ENCODE assay signal across 14 cellular contexts in genomic region chr15:64019764-64020163, GRCh38. TPM values are rescaled to one million over a fixed set of nuclear protein-coding genes. Genes with fewer than 3 reads are reported as not detected.
DNase-seq lines count a peak whose midpoint lies in the region; ATAC-seq and TF ChIP-seq lines count a peak whose summit lies in the region.
"Had no signal": no experiment of that assay in that cellular context is flagged by ENCODE, and none has a peak within 500 bp of the region (broad histone marks: within the 10 kb centered on the region; RNA-seq: fewer than 3 reads in every experiment).

No MANE protein-coding gene starts in this region.

- H3K9me3 ChIP-seq in right cardiac atrium (ENCODE audit: control insufficient read depth, low read length) (no peaks in the 10 kb centered on the region), transverse colon (no peaks in the 10 kb centered on the region)
- H3K9me3 ChIP-seq: tibial nerve had no signal

- no peaks in the 10 kb centered on the region for H3K27me3 Mint-ChIP-seq in activated CD4-positive, alpha-beta T cell treated with anti-CD3 and anti-CD28 coated beads, Interleukin-2, amount 10 ng/mL, durations not matched to agents 24 days and 14 days

- H3K4me1 ChIP-seq in right cardiac atrium (ENCODE audit: control insufficient read depth, insufficient read depth, low read length) (peaks cover 17% of the 10 kb centered on the region), transverse colon (peaks cover 13 to 65% (median 31%) of the 10 kb centered on the region in 4 donors)

- 67% methylated on average over 2 of the region's 2 CpGs for WGBS in right cardiac atrium
- WGBS in transverse colon (ENCODE audit: low coverage in 1 of 2), 2 donors, result 30 to 50% methylated on average over 1 to 2 of the region's 2 CpGs

- no peak for TF ChIP-seq CTCF in transverse colon (IDR thresholded peaks at IDR 0.05)

- no peaks in the 10 kb centered on the region for H3K36me3 Mint-ChIP-seq in activated CD4-positive, alpha-beta T cell treated with anti-CD3 and anti-CD28 coated beads, Interleukin-2, amount 10 ng/mL, durations not matched to agents 24 days and 14 days (ENCODE audit: low read depth)

- H3K9me3 Mint-ChIP-seq in activated CD4-positive, alpha-beta T cell treated with anti-CD3 and anti-CD28 coated beads, Interleukin-2, amount 10 ng/mL, durations not matched to agents 24 days and 14 days, result peaks cover 3% of the 10 kb centered on the region

- H3K4me3 ChIP-seq in right cardiac atrium (ENCODE audit: low read length) (no peak overlapping the region), transverse colon (no peak overlapping the region)
- H3K4me3 ChIP-seq: K562, tibial nerve had no signal

- H3K27ac ChIP-seq in right cardiac atrium (ENCODE audit: low read length), result peak overlapping the region; percentile 66
- peak overlapping the region; percentile 61 to 78 (median 74) for H3K27ac ChIP-seq in transverse colon

- TF ChIP-seq POLR2A in transverse colon (IDR thresholded peaks at IDR 0.05), result peak; percentile 31

- H3K27ac Mint-ChIP-seq in activated CD4-positive, alpha-beta T cell treated with anti-CD3 and anti-CD28 coated beads, Interleukin-2, amount 10 ng/mL, durations not matched to agents 24 days and 14 days, result no peak overlapping the region
- H3K27ac Mint-ChIP-seq: activated T-helper 1 cell treated with anti-CD3 and anti-CD28 coated beads, Interleukin-12 subunit alpha, Interleukin-12 subunit beta, Interleukin-2, Interleukin-4 antibody, amounts not matched to agents 30 ng/mL and 10 ng/mL and 1 ng/mL, durations not matched to agents 14 hours and 24 hours and 36 hours; naive thymus-derived CD4-positive, alpha-beta T cell had no signal

- no peaks in the 10 kb centered on the region for H3K27me3 ChIP-seq in right cardiac atrium (ENCODE audit: control insufficient read depth, insufficient read depth)
- H3K27me3 ChIP-seq in transverse colon, result no peaks in the 10 kb centered on the region
- H3K27me3 ChIP-seq: tibial nerve had no signal

- DNase-seq in NCI-H526 (lab: John Stamatoyannopoulos, UW), result peak; percentile 44 to 68
- DNase-seq in NCI-H526 treated with DMSO at 0.1 percent for 48 hours (lab: John Stamatoyannopoulos, UW), result no peak
- peak; percentile 67 for DNase-seq in NCI-H69 (lab: John Stamatoyannopoulos, UW)
- DNase-seq in right cardiac atrium, result peak; percentile 37 to 78 (median 66)
- peak; percentile 68 for DNase-seq in transverse colon
- DNase-seq in SW480 (ENCODE audit: low spot score), result no peak
- no peak for DNase-seq in activated CD4-positive, alpha-beta T cell treated with anti-CD3 and anti-CD28 coated beads, Interleukin-2, amount 10 ng/mL, durations not matched to agents 24 days and 14 days
- DNase-seq: cerebellar nuclear complex; GF-D8; naive thymus-derived CD4-positive, alpha-beta T cell had no signal

- intact Hi-C loops in right cardiac atrium (cut with DNase I) (no loop called here), transverse colon (cut with DNase I; ENCODE audit: low total_unique reads) (no loop called here)
- intact Hi-C loops in activated CD4-positive, alpha-beta T cell treated with anti-CD3 and anti-CD28 coated beads, Interleukin-2, amount 10 ng/mL, durations not matched to agents 24 days and 14 days (cut with micrococcal nuclease), result no loop called here

- peak; percentile 88 for TF ChIP-seq EP300 in transverse colon (IDR thresholded peaks at IDR 0.05; ENCODE audit: low read depth)

- no peaks in the 10 kb centered on the region for H3K36me3 ChIP-seq in transverse colon
- H3K36me3 ChIP-seq: tibial nerve had no signal

- H3K4me1 Mint-ChIP-seq in activated CD4-positive, alpha-beta T cell treated with anti-CD3 and anti-CD28 coated beads, Interleukin-2, amount 10 ng/mL, durations not matched to agents 24 days and 14 days, result peaks cover 4% of the 10 kb centered on the region

- peak; percentile 79 to 87 for ATAC-seq in right cardiac atrium
- no peak for ATAC-seq in HG02870 (IDR thresholded peaks at IDR 0.05; ENCODE audit: unreplicated experiment)
- ATAC-seq: K562; naive thymus-derived CD4-positive, alpha-beta T cell had no signal

- in situ Hi-C loops in transverse colon (cut with MboI; ENCODE audit: low pct_ligation_motif_present in 1 of 4, low pct_unique_long_range_greater_than_20kb in 1 of 4, low sequenced_read_pairs in 3 of 4), result no loop called here

- no peak overlapping the region for H3K4me3 Mint-ChIP-seq in activated CD4-positive, alpha-beta T cell treated with anti-CD3 and anti-CD28 coated beads, Interleukin-2, amount 10 ng/mL, durations not matched to agents 24 days and 14 days
- H3K4me3 Mint-ChIP-seq: activated T-helper 1 cell treated with anti-CD3 and anti-CD28 coated beads, Interleukin-12 subunit alpha, Interleukin-12 subunit beta, Interleukin-2, Interleukin-4 antibody, amounts not matched to agents 30 ng/mL and 10 ng/mL and 1 ng/mL, durations not matched to agents 14 hours and 24 hours and 36 hours; naive thymus-derived CD4-positive, alpha-beta T cell had no signal

RNA-seq across cellular contexts. Expression of gene DAPK2, which starts 26.5 kb away (rescaled TPM):
- total RNA-seq in right cardiac atrium, result 10 to 100 TPM; 83.5 to 95.1 (median 88.1) TPM
- polyA plus RNA-seq in right cardiac atrium, result 48.8 TPM
- total RNA-seq in transverse colon, result 100 to 1,000 TPM in 3 of 4 donors, 10 to 100 TPM in 1; 45.1 to 244 (median 107) TPM
- total RNA-seq in activated CD4-positive, alpha-beta T cell treated with anti-CD3 and anti-CD28 coated beads, Interleukin-2, amount 10 ng/mL, durations not matched to agents 24 days and 14 days, result 3.7 and 4.3 TPM in 2 replicates
- polyA plus RNA-seq: naive thymus-derived CD4-positive, alpha-beta T cell had no signal

Comparison
In these comparisons a context has a peak if more than half of its experiments do, and no peak if none do; other contexts are left out.
1. DNase-seq: peak in NCI-H526 (2 of 2), NCI-H69 (single experiment), right cardiac atrium (3 of 3) and transverse colon (single experiment); none in NCI-H526 treated with DMSO at 0.1 percent for 48 hours (single experiment), SW480 (single experiment) and activated CD4-positive, alpha-beta T cell treated with anti-CD3 and anti-CD28 coated beads, Interleukin-2, amount 10 ng/mL, durations not matched to agents 24 days and 14 days (single experiment).